Comparison of ENCODE assay signal across 30 cellular contexts in the genomic region with DNA sequence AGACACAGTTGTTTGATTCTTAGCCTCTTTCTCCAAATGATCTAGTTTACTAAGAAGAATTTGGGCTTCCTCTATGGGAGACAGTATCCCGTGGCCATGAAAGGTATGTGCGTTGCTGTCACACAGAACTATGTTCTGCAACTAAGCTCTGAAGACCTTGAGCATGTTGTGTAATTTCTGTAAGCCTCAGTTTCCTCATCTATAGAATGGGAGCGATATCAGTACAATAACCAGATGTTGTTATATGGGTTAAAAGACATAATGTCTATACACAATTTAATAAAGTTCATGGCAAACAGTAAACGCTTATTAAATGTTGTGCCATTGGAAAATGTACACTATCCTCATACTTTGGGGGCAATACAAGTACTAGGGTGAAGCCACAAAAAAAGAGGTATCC.
"Had no signal": no experiment of that assay in that cellular context is flagged by ENCODE, and none has a peak within 500 bp of the region (broad histone marks: within the 10 kb centered on the region; RNA-seq: fewer than 3 reads in every experiment).

No MANE protein-coding gene starts in this region.

- DNase-seq: activated B cell treated with CpG ODN at 0.5 μM for 24 hours; activated CD4-positive, alpha-beta T cell treated with anti-CD3 and anti-CD28 coated beads for 48 hours; activated CD4-positive, alpha-beta T cell treated with anti-CD3 and anti-CD28 coated beads, Interleukin-2, amount 50 U/mL, for 1 hour; activated CD4-positive, alpha-beta T cell treated with anti-CD3 and anti-CD28 coated beads, Interleukin-2, amount 50 U/mL, for 48 hours; activated CD8-positive, alpha-beta memory T cell treated with anti-CD3 and anti-CD28 coated beads for 24 hours; activated CD8-positive, alpha-beta T cell treated with anti-CD3 and anti-CD28 coated beads for 36 hours; activated effector memory CD4-positive, alpha-beta T cell treated with Interleukin-2 at 50 U/mL for 16 hours; activated gamma-delta T cell treated with Interleukin-2 at 50 U/mL for 16 hours; activated naive CD4-positive, alpha-beta T cell treated with anti-CD3 and anti-CD28 coated beads, Interleukin-2, amount 50 U/mL, for 16 hours; activated naive CD4-positive, alpha-beta T cell treated with Interleukin-2 at 50 U/mL for 16 hours; activated T-cell treated with anti-CD3 and anti-CD28 coated beads, Interleukin-2, amount 50 U/mL, for 48 hours; amniotic stem cell; anterior cingulate cortex; brain microvascular endothelial cell; cortex of kidney; dermis blood vessel endothelial cell; effector CD8-positive, alpha-beta T cell; esophagus squamous epithelium; foreskin melanocyte; heart right ventricle; T-cell; T1000; WERI-Rb-1 had no signal

- H3K27ac ChIP-seq: brain microvascular endothelial cell, epithelial cell of prostate, esophagus squamous epithelium, gastroesophageal sphincter, WERI-Rb-1 had no signal

- H3K4me3 ChIP-seq: esophagus squamous epithelium, gastroesophageal sphincter, heart right ventricle had no signal

- H3K9me3 ChIP-seq: esophagus squamous epithelium, gastroesophageal sphincter, heart right ventricle had no signal

- H3K27ac Mint-ChIP-seq: activated B cell treated with CpG ODN at 0.5 μM for 24 hours; activated CD8-positive, alpha-beta T cell treated with anti-CD3 and anti-CD28 coated beads for 36 hours; T-cell; T-helper 1 cell treated with Interleukin-12 subunit alpha and Interleukin-12 subunit beta and Interleukin-4 antibody, amounts not matched to agents 30 μg/mL and 1 μg/mL, for 36 hours; T-helper 2 cell treated with Interferon-gamma antibody and Interleukin-4, amounts not matched to agents 5 μg/mL and 100 μg/mL, for 36 hours had no signal

- H3K27me3 Mint-ChIP-seq: activated B cell treated with CpG ODN at 0.5 μM for 24 hours; activated CD8-positive, alpha-beta T cell treated with anti-CD3 and anti-CD28 coated beads for 36 hours; activated naive CD8-positive, alpha-beta T cell; central memory CD8-positive, alpha-beta T cell; T-cell had no signal

- H3K4me3 Mint-ChIP-seq: activated B cell treated with CpG ODN at 0.5 μM for 24 hours; activated CD8-positive, alpha-beta T cell treated with anti-CD3 and anti-CD28 coated beads for 36 hours; activated naive CD8-positive, alpha-beta T cell; central memory CD8-positive, alpha-beta T cell; T-cell; T-helper 1 cell treated with Interleukin-12 subunit alpha and Interleukin-12 subunit beta and Interleukin-4 antibody, amounts not matched to agents 30 μg/mL and 1 μg/mL, for 36 hours; T-helper 2 cell treated with Interferon-gamma antibody and Interleukin-4, amounts not matched to agents 5 μg/mL and 100 μg/mL, for 36 hours had no signal

- H3K27me3 ChIP-seq: brain microvascular endothelial cell, esophagus squamous epithelium, gastroesophageal sphincter, heart right ventricle had no signal

- ATAC-seq: activated CD4-positive, CD25-positive, alpha-beta regulatory T cell treated with anti-CD3 and anti-CD28 coated beads, Interleukin-2, amount 50 U/mL, for 24 hours; gastroesophageal sphincter; heart right ventricle; T-cell had no signal

- H3K9me3 Mint-ChIP-seq: activated B cell treated with CpG ODN at 0.5 μM for 24 hours; activated CD8-positive, alpha-beta T cell treated with anti-CD3 and anti-CD28 coated beads for 36 hours; central memory CD8-positive, alpha-beta T cell; T-cell; T-helper 1 cell treated with Interleukin-12 subunit alpha and Interleukin-12 subunit beta and Interleukin-4 antibody, amounts not matched to agents 30 μg/mL and 1 μg/mL, for 36 hours; T-helper 2 cell treated with Interferon-gamma antibody and Interleukin-4, amounts not matched to agents 5 μg/mL and 100 μg/mL, for 36 hours had no signal
